Comparison of ENCODE assay signal across 9 cellular contexts in the genomic region with DNA sequence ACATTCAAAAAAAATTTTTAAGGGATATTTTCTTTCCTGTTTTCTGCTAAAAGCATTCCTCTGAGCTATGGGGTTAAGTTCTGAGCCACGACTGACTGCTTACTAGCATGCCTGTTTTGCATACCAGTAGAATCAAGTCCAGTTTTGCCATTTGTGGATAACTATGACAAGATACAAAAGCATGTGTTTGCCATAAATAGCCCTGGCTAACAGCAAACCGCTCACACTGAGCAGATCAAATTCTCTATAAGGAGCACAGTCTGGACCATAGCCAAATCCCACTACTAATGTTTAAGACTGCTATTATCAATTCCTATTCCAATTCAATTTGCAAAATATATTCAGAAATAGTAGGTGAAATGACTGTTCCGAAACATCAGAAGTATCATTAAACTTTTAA. TPM values are rescaled to one million over a fixed set of nuclear protein-coding genes. Genes with fewer than 3 reads are reported as not detected.
DNase-seq lines count a peak whose midpoint lies in the region; ATAC-seq and TF ChIP-seq lines count a peak whose summit lies in the region.
"Had no signal": no experiment of that assay in that cellular context is flagged by ENCODE, and none has a peak within 500 bp of the region (broad histone marks: within the 10 kb centered on the region; RNA-seq: fewer than 3 reads in every experiment).

No MANE protein-coding gene starts in this region.

- H3K4me1 Mint-ChIP-seq in type B pancreatic cell (ENCODE audit: unreplicated experiment): peaks cover 13% of the 10 kb centered on the region

- peak overlapping the region; percentile 86 for H3K27ac Mint-ChIP-seq in type B pancreatic cell

- ATAC-seq in HG02763 (IDR thresholded peaks at IDR 0.05; ENCODE audit: unreplicated experiment) (peak; percentile 44), foreskin keratinocyte (peak; percentile 33)

- peak overlapping the region; percentile 67 for H3K4me3 Mint-ChIP-seq in type B pancreatic cell

- DNase-seq in EL (peak; percentile 94), NCI-H82 (lab: John Stamatoyannopoulos, UW) (peak; percentile 51), foreskin keratinocyte (peak; percentile 46 to 80), type B pancreatic cell (ENCODE audit: extremely low spot score, unreplicated experiment) (no peak)
- no peak for DNase-seq in activated CD8-positive, alpha-beta memory T cell treated with anti-CD3 and anti-CD28 coated beads for 24 hours
- DNase-seq in effector CD4-positive, alpha-beta T cell: no peak
- DNase-seq in activated CD4-positive, alpha-beta T cell treated with anti-CD3 and anti-CD28 coated beads, Interleukin-2, amount 50 U/mL, for 4 hours: no peak

- H3K9me3 Mint-ChIP-seq in type B pancreatic cell: no peaks in the 10 kb centered on the region

- no peak overlapping the region for H3K27ac ChIP-seq in foreskin keratinocyte
- H3K27ac ChIP-seq: epithelial cell of prostate had no signal

- H3K4me1 ChIP-seq in foreskin keratinocyte: peaks cover 14% of the 10 kb centered on the region

- H3K36me3 Mint-ChIP-seq in type B pancreatic cell: peaks cover 16% of the 10 kb centered on the region

- TF ChIP-seq CTCF in foreskin keratinocyte (conservative IDR thresholded peaks at IDR 0.05) (no peak), type B pancreatic cell (conservative IDR thresholded peaks at IDR 0.05) (no peak)

- H3K27me3 ChIP-seq in foreskin keratinocyte: no peaks in the 10 kb centered on the region

- H3K27me3 Mint-ChIP-seq in type B pancreatic cell: no peaks in the 10 kb centered on the region

RNA-seq across cellular contexts. Expression of gene CFL2, which starts 3.2 kb away (rescaled TPM):
- total RNA-seq in foreskin keratinocyte: 28.5 and 38.2 TPM in 2 replicates
- 24.5 and 32.9 TPM in 2 replicates for polyA plus RNA-seq in foreskin keratinocyte
- total RNA-seq in type B pancreatic cell (ENCODE audit: low replicate concordance): 21.9 and 35.8 TPM in 2 replicates

Comparison
In these comparisons a context has a peak if more than half of its experiments do, and no peak if none do; other contexts are left out.
1. DNase-seq: peak in EL (single experiment), NCI-H82 (single experiment) and foreskin keratinocyte (2 of 2); none in type B pancreatic cell (single experiment), activated CD8-positive, alpha-beta memory T cell treated with anti-CD3 and anti-CD28 coated beads for 24 hours (single experiment), effector CD4-positive, alpha-beta T cell (single experiment) and activated CD4-positive, alpha-beta T cell treated with anti-CD3 and anti-CD28 coated beads, Interleukin-2, amount 50 U/mL, for 4 hours (0 of 2).